Comparison of ENCODE assay signal across 9 cellular contexts in the genomic region with DNA sequence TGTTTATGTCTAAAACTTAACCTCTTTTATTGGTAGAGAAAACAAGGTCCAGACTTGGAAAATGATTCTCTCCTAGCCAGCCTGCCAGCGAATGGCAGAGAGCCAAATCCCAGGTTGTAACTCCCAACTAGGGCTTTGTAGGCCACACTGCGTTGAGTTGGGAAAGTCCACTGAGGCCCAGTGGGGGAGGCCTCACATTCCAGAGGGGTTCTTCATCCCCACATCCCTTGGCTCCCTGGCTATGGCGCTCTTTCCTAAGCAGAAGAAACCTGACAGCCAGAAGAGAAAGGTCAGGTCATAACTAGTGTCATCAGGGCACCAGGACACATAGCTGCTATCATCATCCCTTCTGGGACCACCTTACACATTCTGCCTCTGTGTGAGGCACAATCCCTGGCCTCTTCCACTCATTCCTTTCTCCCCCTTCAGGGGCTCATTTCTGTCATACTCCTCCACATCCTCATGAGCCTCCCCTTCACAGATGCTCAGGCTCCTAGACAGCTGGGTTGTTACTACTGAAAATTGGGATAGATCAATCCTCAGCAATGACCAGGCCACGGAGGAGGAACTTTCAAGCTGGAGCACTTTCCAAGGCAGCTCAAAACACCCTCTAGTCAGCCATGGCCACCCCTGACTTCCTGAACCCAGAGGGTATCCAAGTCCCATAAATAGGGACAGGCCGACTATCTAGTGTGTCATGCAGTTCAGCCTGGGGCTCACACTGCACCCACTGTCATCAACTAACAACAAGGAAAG. TPM values are rescaled to one million over a fixed set of nuclear protein-coding genes. Genes with fewer than 3 reads are reported as not detected.
DNase-seq lines count a peak whose midpoint lies in the region; ATAC-seq, FAIRE-seq and TF ChIP-seq lines count a peak whose summit lies in the region.
"Had no signal": no experiment of that assay in that cellular context is flagged by ENCODE, and none has a peak within 500 bp of the region (broad histone marks: within the 10 kb centered on the region; RNA-seq: fewer than 3 reads in every experiment).

No MANE protein-coding gene starts in this region.

- CTCF ChIA-PET in HEK293 (lab: Yijun Ruan, JAX) (interaction anchor here (0.5 to 1.9 kb wide), 5 partner anchors 11 to 113 kb away, joined by 3 to 12 read pairs (median 4); no protein-coding TSS in a partner anchor), K562 (lab: Yijun Ruan, JAX; ENCODE audit: low intra/inter-chr PET ratio) (no interaction called here)

- TF ChIP-seq RAD21 in K562 (CRISPR knock-in tag; conservative IDR thresholded peaks at IDR 0.05 in 1 of 2, IDR thresholded peaks at IDR 0.05 in 1 of 2): no peak

- no peak overlapping the region for H3K9ac ChIP-seq in K562 (ENCODE audit: insufficient read depth in 1 of 2, low read depth in 2 of 2, low read length in 2 of 2)

- H3K9me3 Mint-ChIP-seq in stimulated activated effector memory CD8-positive, alpha-beta T cell treated with anti-CD3 and anti-CD28 coated beads, Interleukin-12 subunit alpha, Interleukin-12 subunit beta, amount 100 ng/mL, for 72 hours: no peaks in the 10 kb centered on the region

- H4K20me1 ChIP-seq in K562 (replicated peaks; ENCODE audit: control insufficient read depth, insufficient read depth, low read length): no peaks in the 10 kb centered on the region

- WGBS in K562 (ENCODE audit: insufficient coverage, low coverage, missing lambda C conversion rate): 22% methylated on average over 5 of the region's 5 CpGs

- TF ChIP-seq CTCF in HEK293 (tag by site-specific recombination; IDR thresholded peaks at IDR 0.05): no peak
- no peak for TF ChIP-seq CTCF in K562 (IDR thresholded peaks at IDR 0.05 in 2 of 3, conservative IDR thresholded peaks at IDR 0.05 in 1 of 3; ENCODE audit: insufficient read depth in 2 of 3, low read depth in 1 of 3, low read length in 3 of 3)

- no peaks in the 10 kb centered on the region for H3K9me1 ChIP-seq in K562 (ENCODE audit: control insufficient read depth, insufficient read depth, low read length)

- no peak overlapping the region for H3K27ac ChIP-seq in HEK293 (ENCODE audit: extremely low read depth, low read depth, low read length)
- H3K27ac ChIP-seq in K562 (ENCODE audit: extremely low read depth, low read depth, low read length): no peak overlapping the region

- H3K4me2 ChIP-seq in K562 (ENCODE audit: insufficient read depth, low read length): no peak overlapping the region

- H3K4me1 Mint-ChIP-seq in stimulated activated effector memory CD8-positive, alpha-beta T cell treated with anti-CD3 and anti-CD28 coated beads, Interleukin-12 subunit alpha, Interleukin-12 subunit beta, amount 100 ng/mL, for 72 hours: no peaks in the 10 kb centered on the region

- TF ChIP-seq EP300 in K562 (IDR thresholded peaks at IDR 0.05; ENCODE audit: low read length): no peak

- intact Hi-C loops in K562 (cut with micrococcal nuclease): no loop called here

- H3K36me3 ChIP-seq in HEK293 (ENCODE audit: control insufficient read depth in 2 of 2, insufficient read depth in 1 of 2, low read length in 2 of 2): peaks cover 0 to 15% of the 10 kb centered on the region in 2 experiments; a peak in 1 of 3 replicates
- H3K36me3 ChIP-seq in K562 (ENCODE audit: control insufficient read depth, insufficient read depth, low read length): peaks cover 4% of the 10 kb centered on the region; the same call in 1 of the 3 replicates

- no peak overlapping the region for H3K4me3 Mint-ChIP-seq in stimulated activated effector memory CD8-positive, alpha-beta T cell treated with anti-CD3 and anti-CD28 coated beads, Interleukin-12 subunit alpha, Interleukin-12 subunit beta, amount 100 ng/mL, for 72 hours

- no peaks in the 10 kb centered on the region for H3K79me2 ChIP-seq in K562 (ENCODE audit: control insufficient read depth, insufficient read depth, low read length)

- in situ Hi-C loops in K562 (cut with MboI): no loop called here

- FAIRE-seq in K562 (lab: Jason Lieb, UNC): no peak

- H3K27me3 ChIP-seq in K562 (ENCODE audit: control insufficient read depth in 2 of 2, insufficient read depth in 2 of 2, low read length in 2 of 2): peaks cover 0 to 6% of the 10 kb centered on the region in 2 experiments; a peak in 1 of 5 replicates

- H3K9me3 ChIP-seq in HEK293 (ENCODE audit: control insufficient read depth, insufficient read depth, low read depth, low read length) (no peaks in the 10 kb centered on the region), K562 (replicated peaks; ENCODE audit: control insufficient read depth, insufficient read depth, low read depth, low read length) (no peaks in the 10 kb centered on the region)

- DNase-seq in K562 (ENCODE audit: extremely low read depth in 1 of 4, low spot score in 3 of 4) (peak in 2 of 4 experiments; percentile 6 to 10), iPS-NIHi7 (ENCODE audit: extremely low spot score) (peak; percentile 12), DMS53 (lab: John Stamatoyannopoulos, UW) (no peak)
- peak in 1 of 2 donors; percentile 26 for DNase-seq in stimulated activated effector memory CD8-positive, alpha-beta T cell treated with anti-CD3 and anti-CD28 coated beads, Interleukin-12 subunit alpha, Interleukin-12 subunit beta, amount 100 ng/mL, for 72 hours (ENCODE audit: low spot score in 2 of 2)
- DNase-seq: PC-3 had no signal

- ATAC-seq in K562 (no peak), GM18861 (IDR thresholded peaks at IDR 0.05; ENCODE audit: unreplicated experiment) (no peak), HG03159 (IDR thresholded peaks at IDR 0.05; ENCODE audit: unreplicated experiment) (no peak), GM19452 (IDR thresholded peaks at IDR 0.05; ENCODE audit: unreplicated experiment) (no peak)
- ATAC-seq in stimulated activated effector memory CD8-positive, alpha-beta T cell treated with anti-CD3 and anti-CD28 coated beads, Interleukin-12 subunit alpha, Interleukin-12 subunit beta, amount 100 ng/mL, for 72 hours: no peak
- ATAC-seq: PC-3 had no signal

- no peak for TF ChIP-seq POLR2A in K562 (conservative IDR thresholded peaks at IDR 0.05)

- H3K27ac Mint-ChIP-seq in stimulated activated effector memory CD8-positive, alpha-beta T cell treated with anti-CD3 and anti-CD28 coated beads, Interleukin-12 subunit alpha, Interleukin-12 subunit beta, amount 100 ng/mL, for 72 hours: peak overlapping the region; percentile 63

- POLR2A ChIA-PET in HEK293 (lab: Yijun Ruan, JAX) (interaction anchor here (0.6 kb wide), 1 partner anchor 34 kb away, joined by 10 read pairs; no protein-coding TSS in a partner anchor), K562 (lab: Yijun Ruan, JAX) (interaction anchor here (0.8 to 1.2 kb wide), 4 partner anchors 13 to 249 kb away, joined by 3 to 5 read pairs (median 4); no protein-coding TSS in a partner anchor)

- H3K4me3 ChIP-seq in HEK293 (ENCODE audit: low read depth, low read length) (no peak overlapping the region), K562 (no peak overlapping the region)

- BruUV-seq in K562 (replicated peaks; lab: Mats Ljungman, UMichigan): no TSS peak

- H3K36me3 Mint-ChIP-seq in stimulated activated effector memory CD8-positive, alpha-beta T cell treated with anti-CD3 and anti-CD28 coated beads, Interleukin-12 subunit alpha, Interleukin-12 subunit beta, amount 100 ng/mL, for 72 hours: peaks cover 14% of the 10 kb centered on the region

- H3K4me1 ChIP-seq in HEK293 (ENCODE audit: control insufficient read depth, insufficient read depth, low read length) (peaks cover 18% of the 10 kb centered on the region), K562 (replicated peaks in 1 of 2; ENCODE audit: control insufficient read depth in 2 of 2, insufficient read depth in 2 of 2, low read length in 2 of 2) (no peaks in the 10 kb centered on the region)

- H2AFZ ChIP-seq in K562 (ENCODE audit: low read depth, low read length): no peak overlapping the region

TF ChIP-seq in K562, 482 proteins besides CTCF, POLR2A, EP300 and RAD21 (continues in another document):
- TF ChIP-seq XRCC4 (IDR thresholded peaks at IDR 0.05; ENCODE audit: extremely low read depth, insufficient read depth, insufficient read length): no peak

RNA-seq across cellular contexts. Expression of a gene that starts 48.6 kb away (rescaled TPM):
- total RNA-seq in K562 (2011; cell fraction: chromatin; rRNA removed; ENCODE audit: low replicate concordance): not detected in 2 replicates
- not detected in 2 replicates for total RNA-seq in K562 (2011; cell fraction: nucleolus; rRNA removed)
- total RNA-seq in K562 (2011; cell fraction: nucleoplasm; rRNA removed): not detected in 2 replicates
- total RNA-seq in K562 (2014; rRNA removed): not detected in 2 replicates
- not detected in 2 replicates for total RNA-seq in K562 (2014; rRNA removed; fragmentation: Illumina TruSeq; extraction: Trizol)
- total RNA-seq in K562 (2015; rRNA removed; fragmentation: Illumina TruSeq; extraction: Trizol): not detected in 2 replicates
- total RNA-seq in K562 (2021): not detected in 2 replicates
- not detected in 2 replicates for polyA plus RNA-seq in K562 (2011; rRNA removed)
- 0.15 TPM in 1 of 2 replicates, not detected in the other for polyA plus RNA-seq in K562 (2011; cell fraction: cytosol; rRNA removed)
- not detected in 2 replicates for polyA plus RNA-seq in K562 (2011; cell fraction: nucleus; rRNA removed)
- polyA plus RNA-seq in K562 (2012): not detected in 2 replicates
- polyA plus RNA-seq in K562 (2014; fragmentation: Illumina TruSeq; extraction: Trizol): not detected in 2 replicates
- not detected for polyA plus RNA-seq in K562 (2014; fragmentation: Nextera tagmentation; extraction: Ambion mirVana)
- not detected in 2 replicates for polyA plus RNA-seq in K562 (2014; rRNA removed)
- 0.18 TPM in 1 of 2 replicates, not detected in the other for polyA minus RNA-seq in K562 (2011; rRNA and poly(A)+ RNA removed)
- polyA minus RNA-seq in K562 (2011; cell fraction: cytosol; rRNA and poly(A)+ RNA removed): not detected in 2 replicates
- polyA minus RNA-seq in K562 (2011; cell fraction: nucleus; rRNA and poly(A)+ RNA removed): not detected in 2 replicates
